Comparison of ENCODE assay signal across 24 cellular contexts in genomic region chr11:119026970-119027369, GRCh38. TPM values are rescaled to one million over a fixed set of nuclear protein-coding genes. Genes with fewer than 3 reads are reported as not detected.
DNase-seq lines count a peak whose midpoint lies in the region; ATAC-seq and TF ChIP-seq lines count a peak whose summit lies in the region.
"Had no signal": no experiment of that assay in that cellular context is flagged by ENCODE, and none has a peak within 500 bp of the region (broad histone marks: within the 10 kb centered on the region; RNA-seq: fewer than 3 reads in every experiment).

No MANE protein-coding gene starts in this region.

- H3K36me3 ChIP-seq in Caco-2 (ENCODE audit: control insufficient read depth, insufficient read depth, low read length) (peaks cover 21% of the 10 kb centered on the region), Peyer's patch (peaks cover 0 to 46% (median 0%) of the 10 kb centered on the region in 3 donors), skeletal muscle tissue (ENCODE audit: control insufficient read depth in 3 of 3, insufficient read depth in 3 of 3, low read length in 3 of 3) (peaks cover 31 to 43% (median 39%) of the 10 kb centered on the region in 3 donors)

- H3K4me3 Mint-ChIP-seq in Caco-2 (ENCODE audit: unreplicated experiment): peak overlapping the region; percentile 39
- H3K4me3 Mint-ChIP-seq in T-helper 2 cell treated with Interferon-gamma antibody and Interleukin-4, amounts not matched to agents 5 μg/mL and 100 μg/mL, for 36 hours: no peak overlapping the region
- H3K4me3 Mint-ChIP-seq: CD14-positive monocyte had no signal

- peak; percentile 30 to 60 for TF ChIP-seq POLR2A in Peyer's patch (IDR thresholded peaks at IDR 0.05)

- H3K9me3 ChIP-seq in Caco-2: no peaks in the 10 kb centered on the region
- no peaks in the 10 kb centered on the region for H3K9me3 ChIP-seq in Peyer's patch
- no peaks in the 10 kb centered on the region for H3K9me3 ChIP-seq in skeletal muscle tissue (ENCODE audit: control insufficient read depth in 3 of 3, low read length in 3 of 3)
- H3K9me3 ChIP-seq: vagina had no signal

- H3K4me3 ChIP-seq in Caco-2 (ENCODE audit: low read depth, low read length) (no peak overlapping the region; the same call in 1 of the 2 replicates), Peyer's patch (peak overlapping the region in 2 of 4 donors; percentile 75 to 81), epithelial cell of proximal tubule (ENCODE audit: low read depth, low read length) (peak overlapping the region; percentile 25), skeletal muscle tissue (ENCODE audit: low read length in 3 of 3) (peak overlapping the region; percentile 59 to 90 (median 60))
- H3K4me3 ChIP-seq: cardiac muscle cell, skin epidermis, vagina had no signal

- peak overlapping the region in 2 of 3 donors; percentile 43 to 55 for H3K9ac ChIP-seq in skeletal muscle tissue (ENCODE audit: low read depth in 1 of 3, low read length in 3 of 3)

- H3K27me3 ChIP-seq in Caco-2 (replicated peaks; ENCODE audit: control insufficient read depth, insufficient read depth, low read length) (no peaks in the 10 kb centered on the region), Peyer's patch (no peaks in the 10 kb centered on the region), skeletal muscle tissue (ENCODE audit: control insufficient read depth in 3 of 3, insufficient read depth in 3 of 3, low read length in 3 of 3) (no peaks in the 10 kb centered on the region)
- H3K27me3 ChIP-seq: cardiac muscle cell, vagina had no signal

- H3K9me3 Mint-ChIP-seq in Caco-2 (ENCODE audit: unreplicated experiment): no peaks in the 10 kb centered on the region
- H3K9me3 Mint-ChIP-seq in T-helper 2 cell treated with Interferon-gamma antibody and Interleukin-4, amounts not matched to agents 5 μg/mL and 100 μg/mL, for 36 hours: no peaks in the 10 kb centered on the region
- H3K9me3 Mint-ChIP-seq: CD14-positive monocyte had no signal

- CTCF ChIA-PET in Caco-2 (lab: Charles Lee): interaction anchor here (0.5 to 0.6 kb wide), 2 partner anchors 45 to 236 kb away, joined by 3 read pairs; partner anchors contain the start of gene DDX6

- peak; percentile 49 to 82 for DNase-seq in Caco-2
- DNase-seq in Peyer's patch: peak in 2 of 3 donors; percentile 76 to 80
- DNase-seq in epithelial cell of proximal tubule (ENCODE audit: low read depth): no peak
- DNase-seq in T-helper 2 cell treated with Interferon-gamma antibody and Interleukin-4, amounts not matched to agents 5 μg/mL and 100 μg/mL, for 36 hours (ENCODE audit: low spot score): no peak
- no peak for DNase-seq in NCI-H226
- DNase-seq: activated CD8-positive, alpha-beta memory T cell treated with anti-CD3 and anti-CD28 coated beads for 24 hours; activated gamma-delta T cell treated with Interleukin-2 at 50 U/mL for 16 hours; activated T-cell treated with anti-CD3 and anti-CD28 coated beads, Interleukin-2, amount 50 U/mL, for 1 hour; amniotic stem cell; DMS53; kidney glomerular epithelial cell; mammary epithelial cell; MV-4-11; NCI-H146; NCI-H510A treated with DMSO at 0.1 percent for 48 hours; PC-3; SIG-M5; stimulated activated CD4-positive, alpha-beta T cell treated with anti-CD3 and anti-CD28 coated beads, Interleukin-2, amount 100 ng/mL, for 24 hours had no signal

- peak overlapping the region; percentile 90 for H3K27ac Mint-ChIP-seq in Caco-2 (ENCODE audit: unreplicated experiment)
- no peak overlapping the region for H3K27ac Mint-ChIP-seq in T-helper 2 cell treated with Interferon-gamma antibody and Interleukin-4, amounts not matched to agents 5 μg/mL and 100 μg/mL, for 36 hours

- peaks cover 69% of the 10 kb centered on the region for H3K4me1 ChIP-seq in Caco-2
- peaks cover 0 to 63% (median 4%) of the 10 kb centered on the region in 4 donors for H3K4me1 ChIP-seq in Peyer's patch
- H3K4me1 ChIP-seq in skeletal muscle tissue (ENCODE audit: control insufficient read depth in 3 of 3, insufficient read depth in 3 of 3, low read length in 3 of 3): peaks cover 66 to 73% (median 71%) of the 10 kb centered on the region in 3 donors

- no TSS peak for BruUV-seq in Caco-2 (replicated peaks; lab: Mats Ljungman, UMichigan)

- POLR2A ChIA-PET in Caco-2 (lab: Charles Lee): no interaction called here

- peaks cover 65% of the 10 kb centered on the region for H3K4me1 Mint-ChIP-seq in Caco-2 (ENCODE audit: low read depth, unreplicated experiment)
- peaks cover 28% of the 10 kb centered on the region for H3K4me1 Mint-ChIP-seq in T-helper 2 cell treated with Interferon-gamma antibody and Interleukin-4, amounts not matched to agents 5 μg/mL and 100 μg/mL, for 36 hours (ENCODE audit: low read depth)

- H3K27ac ChIP-seq in Peyer's patch: peak overlapping the region in 3 of 4 donors; percentile 86 to 93 (median 88)
- H3K27ac ChIP-seq in skeletal muscle tissue (ENCODE audit: low read depth, low read length): peak overlapping the region; percentile 78
- H3K27ac ChIP-seq: cardiac muscle cell, vagina had no signal

- ATAC-seq in HG03159 (IDR thresholded peaks at IDR 0.05; ENCODE audit: unreplicated experiment): no peak
- ATAC-seq: PC-3 had no signal

- TF ChIP-seq CTCF in Caco-2 (IDR thresholded peaks at IDR 0.05; ENCODE audit: insufficient read depth in 1 of 2, low read depth in 1 of 2, low read length in 1 of 2, severe bottlenecking in 1 of 2, unreplicated experiment in 1 of 2) (no peak), Peyer's patch (IDR thresholded peaks at IDR 0.05) (no peak), epithelial cell of proximal tubule (conservative IDR thresholded peaks at IDR 0.05; ENCODE audit: low read depth, low read length) (no peak)

- intact Hi-C loops in Caco-2 (cut with micrococcal nuclease; ENCODE audit: unreplicated experiment): no loop called here

- H3K36me3 Mint-ChIP-seq in Caco-2 (ENCODE audit: insufficient read depth, unreplicated experiment): peaks cover 81% of the 10 kb centered on the region
- peaks cover 32% of the 10 kb centered on the region for H3K36me3 Mint-ChIP-seq in T-helper 2 cell treated with Interferon-gamma antibody and Interleukin-4, amounts not matched to agents 5 μg/mL and 100 μg/mL, for 36 hours (ENCODE audit: low read depth)

- H3K27me3 Mint-ChIP-seq in Caco-2 (ENCODE audit: insufficient read depth, unreplicated experiment): no peaks in the 10 kb centered on the region
- H3K27me3 Mint-ChIP-seq in T-helper 2 cell treated with Interferon-gamma antibody and Interleukin-4, amounts not matched to agents 5 μg/mL and 100 μg/mL, for 36 hours (ENCODE audit: low read depth): no peaks in the 10 kb centered on the region

RNA-seq across cellular contexts. Expression of gene SLC37A4, which starts 3.7 kb away (rescaled TPM):
- 97.8 and 108 TPM in 2 replicates for total RNA-seq in Caco-2 (2022)
- total RNA-seq in Peyer's patch: 100 to 1,000 TPM in 3 of 4 donors, 10 to 100 TPM in 1; 18.2 to 253 (median 209) TPM
- total RNA-seq in epithelial cell of proximal tubule: 59.2 and 60.0 TPM in 2 replicates
- total RNA-seq in skeletal muscle tissue: 6.8 TPM

RNA-seq across cellular contexts. Expression of gene TRAPPC4, which starts 8.4 kb away (rescaled TPM):
- 118 and 126 TPM in 2 replicates for total RNA-seq in Caco-2 (2022)
- total RNA-seq in Peyer's patch: 100 to 1,000 TPM in 1 of 4 donors, 10 to 100 TPM in 3; 52.8 to 104 (median 77.8) TPM
- total RNA-seq in epithelial cell of proximal tubule: 116 and 155 TPM in 2 replicates
- 39.1 TPM for total RNA-seq in skeletal muscle tissue

RNA-seq across cellular contexts. Expression of gene RPS25, which starts 8.8 kb away (rescaled TPM):
- total RNA-seq in Caco-2 (2022): 1,811 and 1,967 TPM in 2 replicates
- 1,000 to 10,000 TPM in 1 of 4 donors, 100 to 1,000 TPM in 3; 369 to 1,310 (median 750) TPM for total RNA-seq in Peyer's patch
- total RNA-seq in epithelial cell of proximal tubule: 1,815 and 2,833 TPM in 2 replicates
- total RNA-seq in skeletal muscle tissue: 1,590 TPM

RNA-seq across cellular contexts. Expression of gene CENATAC, which starts 29.0 kb away (rescaled TPM):
- total RNA-seq in Caco-2 (2022) (185 and 194 TPM in 2 replicates), Peyer's patch (100 to 1,000 TPM in 3 of 4 donors, 10 to 100 TPM in 1; 66.4 to 192 (median 105) TPM), epithelial cell of proximal tubule (13.0 and 14.1 TPM in 2 replicates), skeletal muscle tissue (8.4 TPM)

RNA-seq across cellular contexts. Expression of gene HYOU1, which starts 30.0 kb away (rescaled TPM):
- total RNA-seq in Caco-2 (2022) (306 and 366 TPM in 2 replicates), Peyer's patch (10 to 100 TPM; 65.2 to 97.7 (median 66.9) TPM), epithelial cell of proximal tubule (115 and 135 TPM in 2 replicates), skeletal muscle tissue (23.0 TPM)

Comparison
In these comparisons a context has a peak if more than half of its experiments do, and no peak if none do; other contexts are left out.
1. DNase-seq: peak in Caco-2 (2 of 2) and Peyer's patch (2 of 3); none in epithelial cell of proximal tubule (single experiment), T-helper 2 cell treated with Interferon-gamma antibody and Interleukin-4, amounts not matched to agents 5 μg/mL and 100 μg/mL, for 36 hours (single experiment) and NCI-H226 (single experiment).